1 cellular context compared by ENCODE assay signal in genomic region chr20:44745560-44746366, GRCh38.
TF ChIP-seq lines count a peak whose summit lies in the region.

Gene KCNK15 (plus strand): TSS chr20:44745865. CDS start chr20:44745911, 46 bp downstream.

TF ChIP-seq in HepG2, 621 proteins besides CTCF, POLR2A, EP300 and RAD21 (continued from another document and continues in another):
- TF ChIP-seq TEF (CRISPR knock-in tag; IDR thresholded peaks at IDR 0.05): no peak
- no peak for TF ChIP-seq ZBTB42 (CRISPR knock-in tag; IDR thresholded peaks at IDR 0.05)
- no peak for TF ChIP-seq ELF4 (CRISPR knock-in tag; IDR thresholded peaks at IDR 0.05; ENCODE audit: borderline replicate concordance)
- no peak; the same call in 1 of the 2 replicates for TF ChIP-seq THAP9 (CRISPR knock-in tag; IDR thresholded peaks at IDR 0.05; ENCODE audit: borderline replicate concordance)
- TF ChIP-seq TOE1 (CRISPR knock-in tag; IDR thresholded peaks at IDR 0.05): no peak
- no peak for TF ChIP-seq CHD2 (IDR thresholded peaks at IDR 0.05; ENCODE audit: low read depth, low read length)
- no peak for TF ChIP-seq ZNF878 (CRISPR knock-in tag; IDR thresholded peaks at IDR 0.05)
- no peak for TF ChIP-seq ZNF138 (CRISPR knock-in tag; IDR thresholded peaks at IDR 0.05; ENCODE audit: low read depth)
- TF ChIP-seq STAT6 (CRISPR knock-in tag; IDR thresholded peaks at IDR 0.05; ENCODE audit: borderline replicate concordance): no peak
- TF ChIP-seq ZNF652 (CRISPR knock-in tag; IDR thresholded peaks at IDR 0.05; ENCODE audit: borderline replicate concordance, low read depth): no peak
- no peak for TF ChIP-seq MXD4 (CRISPR knock-in tag; IDR thresholded peaks at IDR 0.05)
- no peak for TF ChIP-seq CENPT (CRISPR knock-in tag; IDR thresholded peaks at IDR 0.05; ENCODE audit: low read depth)
- TF ChIP-seq ZNF501 (CRISPR knock-in tag; IDR thresholded peaks at IDR 0.05): 0 out of 2 replicates have a peak, but pooled peaks have one; percentile 28
- TF ChIP-seq NKX3-1 (CRISPR knock-in tag; IDR thresholded peaks at IDR 0.05): no peak
- no peak for TF ChIP-seq JUND (CRISPR knock-in tag; IDR thresholded peaks at IDR 0.05)
- no peak for TF ChIP-seq TEAD3 (CRISPR knock-in tag; optimal IDR thresholded peaks at IDR 0.05; ENCODE audit: borderline replicate concordance)
- TF ChIP-seq ZNF557 (CRISPR knock-in tag; IDR thresholded peaks at IDR 0.05): no peak
- peak; percentile 94 for TF ChIP-seq HNRNPK (IDR thresholded peaks at IDR 0.05; ENCODE audit: low read depth, low read length, poor library complexity, severe bottlenecking)
- TF ChIP-seq ZNF34 (CRISPR knock-in tag; IDR thresholded peaks at IDR 0.05; ENCODE audit: borderline replicate concordance): 0 out of 2 replicates have a peak, but pooled peaks have one; percentile 69
- TF ChIP-seq ZGPAT (CRISPR knock-in tag; IDR thresholded peaks at IDR 0.05): no peak
- TF ChIP-seq IKZF4 (CRISPR knock-in tag; IDR thresholded peaks at IDR 0.05; ENCODE audit: borderline replicate concordance, low read depth, not compliant biosample characterization): peak; percentile 50
- TF ChIP-seq KLF11 (CRISPR knock-in tag; IDR thresholded peaks at IDR 0.05): no peak
- TF ChIP-seq ZNF800 (CRISPR knock-in tag; IDR thresholded peaks at IDR 0.05): peak; percentile 92; the same call in 1 of the 2 replicates
- TF ChIP-seq ATF4 (CRISPR knock-in tag; IDR thresholded peaks at IDR 0.05): no peak
- 0 out of 2 replicates have a peak, but pooled peaks have one; percentile 68 for TF ChIP-seq MTERF4 (CRISPR knock-in tag; IDR thresholded peaks at IDR 0.05)
- TF ChIP-seq THRA (CRISPR knock-in tag; IDR thresholded peaks at IDR 0.05; ENCODE audit: borderline replicate concordance): no peak
- no peak for TF ChIP-seq NPAS2 (CRISPR knock-in tag; IDR thresholded peaks at IDR 0.05; ENCODE audit: borderline replicate concordance)
- TF ChIP-seq MTA1 (CRISPR knock-in tag; IDR thresholded peaks at IDR 0.05; ENCODE audit: borderline replicate concordance): peak; percentile 71; the same call in 1 of the 2 replicates
- TF ChIP-seq ZNF24 (IDR thresholded peaks at IDR 0.05): no peak
- TF ChIP-seq HDAC1 (CRISPR knock-in tag; IDR thresholded peaks at IDR 0.05): no peak
- no peak for TF ChIP-seq ISL2 (CRISPR knock-in tag; IDR thresholded peaks at IDR 0.05)
- TF ChIP-seq HNRNPUL1 (IDR thresholded peaks at IDR 0.05; ENCODE audit: low read depth, low read length): no peak
- no peak for TF ChIP-seq CEBPZ (IDR thresholded peaks at IDR 0.05; ENCODE audit: low read length)
- no peak for TF ChIP-seq TOPORS (CRISPR knock-in tag; IDR thresholded peaks at IDR 0.05)
- peak; percentile 47; the same call in 1 of the 2 replicates for TF ChIP-seq ZNF607 (CRISPR knock-in tag; IDR thresholded peaks at IDR 0.05; ENCODE audit: borderline replicate concordance)
- TF ChIP-seq RAD51 (IDR thresholded peaks at IDR 0.05; ENCODE audit: borderline replicate concordance): no peak
- peak; percentile 77 for TF ChIP-seq ZNF777 (CRISPR knock-in tag; IDR thresholded peaks at IDR 0.05)
- TF ChIP-seq ZNF121 (CRISPR knock-in tag; IDR thresholded peaks at IDR 0.05): no peak
- TF ChIP-seq TFDP1 (CRISPR knock-in tag; IDR thresholded peaks at IDR 0.05; ENCODE audit: borderline replicate concordance): peak; percentile 37; the same call in 1 of the 2 replicates
- TF ChIP-seq PATZ1 (CRISPR knock-in tag; IDR thresholded peaks at IDR 0.05): peak; percentile 16; the same call in 1 of the 2 replicates
